8 cellular contexts compared by ENCODE assay signal in the genomic region with DNA sequence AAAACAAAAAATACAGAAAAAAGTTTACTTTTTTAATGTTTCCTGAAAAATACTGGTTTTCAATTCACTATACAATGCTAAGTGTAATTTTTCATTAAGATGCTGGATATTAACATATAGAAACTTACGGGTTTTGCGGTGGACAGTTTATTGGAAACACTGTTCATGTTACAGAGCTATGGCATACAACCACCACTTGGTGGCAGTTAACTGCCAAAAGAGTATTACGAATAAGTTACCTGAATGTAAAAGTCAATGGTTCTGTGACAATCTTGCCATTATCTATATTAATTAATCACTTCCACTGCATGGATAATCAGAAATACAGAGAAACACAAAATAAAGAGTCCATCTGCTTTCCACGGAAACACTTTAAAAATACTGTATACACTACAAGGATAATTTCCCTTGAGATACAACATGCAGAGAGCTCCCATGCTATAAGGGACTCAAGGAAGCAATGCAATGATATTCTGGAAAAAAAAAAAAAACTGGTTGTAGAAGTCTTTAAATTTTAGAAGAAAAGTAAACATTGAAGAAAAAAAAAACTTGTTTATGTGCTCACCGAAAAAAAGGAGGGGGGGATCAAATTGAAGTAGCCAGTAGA.
DNase-seq lines count a peak whose midpoint lies in the region; ATAC-seq, FAIRE-seq and TF ChIP-seq lines count a peak whose summit lies in the region.

No MANE protein-coding gene starts in this region.

- DNase-seq in CD4-positive, alpha-beta T cell = peak in 4 of 10 experiments; percentile 1 to 17 (median 6)
- peak; percentile 18 for DNase-seq in NCI-H146 treated with DMSO at 0.1 percent for 48 hours (lab: John Stamatoyannopoulos, UW; ENCODE audit: unreplicated experiment)
- peak; percentile 27 for DNase-seq in amniotic epithelial cell (ENCODE audit: low read depth)
- DNase-seq in upper lobe of right lung = no peak
- no peak for DNase-seq in KG1 (lab: John Stamatoyannopoulos, UW)

- H3K36me3 Mint-ChIP-seq in CD4-positive, alpha-beta T cell (ENCODE audit: low read depth) = no peaks in the 10 kb centered on the region

- no peaks in the 10 kb centered on the region for H3K27me3 Mint-ChIP-seq in CD4-positive, alpha-beta T cell

- CTCF ChIA-PET in CD4-positive, alpha-beta T cell (lab: Charles Lee) = interaction anchor here (1.1 to 1.3 kb wide), 4 partner anchors 28 to 214 kb away, joined by 3 to 6 read pairs (median 4); a partner anchor contains a TSS

- no peak overlapping the region for H3K27ac Mint-ChIP-seq in CD4-positive, alpha-beta T cell

- peak; percentile 97 for FAIRE-seq in islet of Langerhans (lab: Jason Lieb, UNC)

- H3K4me3 ChIP-seq in upper lobe of right lung = no peak overlapping the region

- intact Hi-C loops in CD4-positive, alpha-beta T cell (cut with DNase I, micrococcal nuclease) = loop anchor here (1.0 to 10.0 kb wide), 5 partner anchors 96 to 1352 kb away; a partner anchor contains a TSS
- intact Hi-C loops in upper lobe of right lung (cut with DNase I) = no loop called here

- H3K4me1 Mint-ChIP-seq in CD4-positive, alpha-beta T cell (ENCODE audit: low read depth) = peaks cover 8% of the 10 kb centered on the region

- H3K36me3 ChIP-seq in upper lobe of right lung = no peaks in the 10 kb centered on the region

- no peak overlapping the region for H3K4me3 Mint-ChIP-seq in CD4-positive, alpha-beta T cell

- peak; percentile 65 for ATAC-seq in CD4-positive, alpha-beta T cell (ENCODE audit: poor library complexity)
- ATAC-seq in GM18498 (IDR thresholded peaks at IDR 0.05; ENCODE audit: unreplicated experiment) = peak; percentile 94
- ATAC-seq in HG02678 (IDR thresholded peaks at IDR 0.05; ENCODE audit: unreplicated experiment) = peak; percentile 94
- peak; percentile 68 for ATAC-seq in upper lobe of right lung

- POLR2A ChIA-PET in CD4-positive, alpha-beta T cell (lab: Charles Lee) = interaction anchor here (0.7 to 5.2 kb wide), 2 partner anchors 14 to 97 kb away, joined by 4 to 58 read pairs; a partner anchor contains a TSS

- no peaks in the 10 kb centered on the region for H3K27me3 ChIP-seq in CD4-positive, alpha-beta T cell (ENCODE audit: control insufficient read depth, insufficient read depth, low read length)
- H3K27me3 ChIP-seq in upper lobe of right lung = no peaks in the 10 kb centered on the region

- TF ChIP-seq CTCF in CD4-positive, alpha-beta T cell (IDR thresholded peaks at IDR 0.05) = peak; percentile 87
- TF ChIP-seq CTCF in upper lobe of right lung (IDR thresholded peaks at IDR 0.05) = peak; percentile 73

- no peaks in the 10 kb centered on the region for H3K9me3 Mint-ChIP-seq in CD4-positive, alpha-beta T cell

- no peak overlapping the region for H3K27ac ChIP-seq in CD4-positive, alpha-beta T cell (ENCODE audit: low read depth, low read length)
- no peak overlapping the region for H3K27ac ChIP-seq in upper lobe of right lung

- H3K9me3 ChIP-seq in CD4-positive, alpha-beta T cell (ENCODE audit: control insufficient read depth, low read length) = no peaks in the 10 kb centered on the region
- no peaks in the 10 kb centered on the region for H3K9me3 ChIP-seq in upper lobe of right lung

- H3K4me1 ChIP-seq in upper lobe of right lung = no peaks in the 10 kb centered on the region

Comparison
In these comparisons a context has a peak if more than half of its experiments do, and no peak if none do; other contexts are left out.
1. DNase-seq: peak in NCI-H146 treated with DMSO at 0.1 percent for 48 hours (single experiment) and amniotic epithelial cell (single experiment); none in upper lobe of right lung (single experiment) and KG1 (single experiment).
2. Peak in every context shown above with its lines, with median percentiles within 50 percentile points of each other: ATAC-seq.